In genomic region chr1:245688536-245689453, GRCh38 we compare ENCODE assay signal across 1 cellular context.
TF ChIP-seq lines count a peak whose summit lies in the region.

No MANE protein-coding gene starts in this region.

TF ChIP-seq in WTC11, 78 proteins besides CTCF, POLR2A, EP300 and RAD21 (continued from another document):
- TF ChIP-seq ARID4B (CRISPR knock-in tag; IDR thresholded peaks at IDR 0.05; ENCODE audit: borderline replicate concordance) = no peak
- no peak for TF ChIP-seq GABPB1 (CRISPR knock-in tag; IDR thresholded peaks at IDR 0.05)
- TF ChIP-seq ZNF396 (CRISPR knock-in tag; IDR thresholded peaks at IDR 0.05; ENCODE audit: borderline replicate concordance) = no peak
- TF ChIP-seq STAT6 (CRISPR knock-in tag; conservative IDR thresholded peaks at IDR 0.05; ENCODE audit: low read depth) = no peak
- TF ChIP-seq IRF2 (CRISPR knock-in tag; IDR thresholded peaks at IDR 0.05; ENCODE audit: borderline replicate concordance, low read depth) = no peak
